ENCODE assay signal across 1 cellular context in genomic region chr2:20599861-20600461, GRCh38.
TF ChIP-seq lines count a peak whose summit lies in the region.

No MANE protein-coding gene starts in this region.

TF ChIP-seq in HepG2, 621 proteins besides CTCF, POLR2A, EP300 and RAD21 (continues in another document):
- TF ChIP-seq, protein P1, sequence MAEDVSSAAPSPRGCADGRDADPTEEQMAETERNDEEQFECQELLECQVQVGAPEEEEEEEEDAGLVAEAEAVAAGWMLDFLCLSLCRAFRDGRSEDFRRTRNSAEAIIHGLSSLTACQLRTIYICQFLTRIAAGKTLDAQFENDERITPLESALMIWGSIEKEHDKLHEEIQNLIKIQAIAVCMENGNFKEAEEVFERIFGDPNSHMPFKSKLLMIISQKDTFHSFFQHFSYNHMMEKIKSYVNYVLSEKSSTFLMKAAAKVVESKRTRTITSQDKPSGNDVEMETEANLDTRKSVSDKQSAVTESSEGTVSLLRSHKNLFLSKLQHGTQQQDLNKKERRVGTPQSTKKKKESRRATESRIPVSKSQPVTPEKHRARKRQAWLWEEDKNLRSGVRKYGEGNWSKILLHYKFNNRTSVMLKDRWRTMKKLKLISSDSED (CRISPR knock-in tag; IDR thresholded peaks at IDR 0.05): no peak
- TF ChIP-seq FOXO1 (CRISPR knock-in tag; IDR thresholded peaks at IDR 0.05) (0 out of 2 replicates have a peak, but pooled peaks have one; percentile 19), KDM6A (CRISPR knock-in tag; IDR thresholded peaks at IDR 0.05; ENCODE audit: low read depth) (no peak), ZNF841 (CRISPR knock-in tag; IDR thresholded peaks at IDR 0.05; ENCODE audit: borderline replicate concordance) (no peak), GLI4 (CRISPR knock-in tag; IDR thresholded peaks at IDR 0.05; ENCODE audit: borderline replicate concordance) (no peak), MAFG (CRISPR knock-in tag; IDR thresholded peaks at IDR 0.05) (no peak), ZFX (CRISPR knock-in tag; IDR thresholded peaks at IDR 0.05; ENCODE audit: low read depth) (no peak), ZNF713 (CRISPR knock-in tag; IDR thresholded peaks at IDR 0.05) (peak; percentile 65; the same call in 1 of the 2 replicates), REPIN1 (CRISPR knock-in tag; IDR thresholded peaks at IDR 0.05; ENCODE audit: borderline replicate concordance, low read depth) (no peak), KLF13 (CRISPR knock-in tag; IDR thresholded peaks at IDR 0.05) (no peak), ZNF12 (CRISPR knock-in tag; IDR thresholded peaks at IDR 0.05) (no peak), ZNF777 (CRISPR knock-in tag; IDR thresholded peaks at IDR 0.05) (0 out of 2 replicates have a peak, but pooled peaks have one; percentile 13), RAD51 (IDR thresholded peaks at IDR 0.05; ENCODE audit: borderline replicate concordance) (no peak), ZBTB8A (CRISPR knock-in tag; IDR thresholded peaks at IDR 0.05; ENCODE audit: borderline replicate concordance, low read depth) (no peak), ZNF563 (CRISPR knock-in tag; IDR thresholded peaks at IDR 0.05) (no peak), EED (CRISPR knock-in tag; IDR thresholded peaks at IDR 0.05) (0 out of 2 replicates have a peak, but pooled peaks have one; percentile 41), ETV5 (CRISPR knock-in tag; IDR thresholded peaks at IDR 0.05; ENCODE audit: borderline replicate concordance) (0 out of 2 replicates have a peak, but pooled peaks have one; percentile 9), XRCC5 (optimal IDR thresholded peaks at IDR 0.05; ENCODE audit: low read length) (peak; percentile 31), ZMYM3 (CRISPR knock-in tag; IDR thresholded peaks at IDR 0.05) (0 out of 2 replicates have a peak, but pooled peaks have one; percentile 27), ZNF614 (CRISPR knock-in tag; IDR thresholded peaks at IDR 0.05; ENCODE audit: borderline replicate concordance) (0 out of 2 replicates have a peak, but pooled peaks have one; percentile 8), MTA3 (CRISPR knock-in tag; IDR thresholded peaks at IDR 0.05) (no peak), ARNT2 (CRISPR knock-in tag; IDR thresholded peaks at IDR 0.05; ENCODE audit: low read depth) (0 out of 2 replicates have a peak, but pooled peaks have one; percentile 56), STAG1 (CRISPR knock-in tag; IDR thresholded peaks at IDR 0.05) (peak; percentile 35), ELF3 (CRISPR knock-in tag; IDR thresholded peaks at IDR 0.05) (0 out of 2 replicates have a peak, but pooled peaks have one; percentile 18), ZMYM2 (CRISPR knock-in tag; IDR thresholded peaks at IDR 0.05) (no peak), SMAD1 (CRISPR knock-in tag; IDR thresholded peaks at IDR 0.05; ENCODE audit: borderline replicate concordance, low read depth) (peak; percentile 82; the same call in 1 of the 2 replicates), SAP130 (CRISPR knock-in tag; IDR thresholded peaks at IDR 0.05; ENCODE audit: low read depth) (no peak), FIP1L1 (IDR thresholded peaks at IDR 0.05; ENCODE audit: borderline replicate concordance, insufficient read depth, low read depth, low read length) (no peak), ZBTB38 (CRISPR knock-in tag; IDR thresholded peaks at IDR 0.05) (peak; percentile 68), PRDM10 (CRISPR knock-in tag; IDR thresholded peaks at IDR 0.05; ENCODE audit: low read depth) (no peak), ZNF292 (CRISPR knock-in tag; IDR thresholded peaks at IDR 0.05; ENCODE audit: borderline replicate concordance, low read depth) (peak; percentile 31; the same call in 1 of the 2 replicates), MYC (CRISPR knock-in tag; IDR thresholded peaks at IDR 0.05; ENCODE audit: borderline replicate concordance) (0 out of 2 replicates have a peak, but pooled peaks have one; percentile 22)
- TF ChIP-seq, protein P2, sequence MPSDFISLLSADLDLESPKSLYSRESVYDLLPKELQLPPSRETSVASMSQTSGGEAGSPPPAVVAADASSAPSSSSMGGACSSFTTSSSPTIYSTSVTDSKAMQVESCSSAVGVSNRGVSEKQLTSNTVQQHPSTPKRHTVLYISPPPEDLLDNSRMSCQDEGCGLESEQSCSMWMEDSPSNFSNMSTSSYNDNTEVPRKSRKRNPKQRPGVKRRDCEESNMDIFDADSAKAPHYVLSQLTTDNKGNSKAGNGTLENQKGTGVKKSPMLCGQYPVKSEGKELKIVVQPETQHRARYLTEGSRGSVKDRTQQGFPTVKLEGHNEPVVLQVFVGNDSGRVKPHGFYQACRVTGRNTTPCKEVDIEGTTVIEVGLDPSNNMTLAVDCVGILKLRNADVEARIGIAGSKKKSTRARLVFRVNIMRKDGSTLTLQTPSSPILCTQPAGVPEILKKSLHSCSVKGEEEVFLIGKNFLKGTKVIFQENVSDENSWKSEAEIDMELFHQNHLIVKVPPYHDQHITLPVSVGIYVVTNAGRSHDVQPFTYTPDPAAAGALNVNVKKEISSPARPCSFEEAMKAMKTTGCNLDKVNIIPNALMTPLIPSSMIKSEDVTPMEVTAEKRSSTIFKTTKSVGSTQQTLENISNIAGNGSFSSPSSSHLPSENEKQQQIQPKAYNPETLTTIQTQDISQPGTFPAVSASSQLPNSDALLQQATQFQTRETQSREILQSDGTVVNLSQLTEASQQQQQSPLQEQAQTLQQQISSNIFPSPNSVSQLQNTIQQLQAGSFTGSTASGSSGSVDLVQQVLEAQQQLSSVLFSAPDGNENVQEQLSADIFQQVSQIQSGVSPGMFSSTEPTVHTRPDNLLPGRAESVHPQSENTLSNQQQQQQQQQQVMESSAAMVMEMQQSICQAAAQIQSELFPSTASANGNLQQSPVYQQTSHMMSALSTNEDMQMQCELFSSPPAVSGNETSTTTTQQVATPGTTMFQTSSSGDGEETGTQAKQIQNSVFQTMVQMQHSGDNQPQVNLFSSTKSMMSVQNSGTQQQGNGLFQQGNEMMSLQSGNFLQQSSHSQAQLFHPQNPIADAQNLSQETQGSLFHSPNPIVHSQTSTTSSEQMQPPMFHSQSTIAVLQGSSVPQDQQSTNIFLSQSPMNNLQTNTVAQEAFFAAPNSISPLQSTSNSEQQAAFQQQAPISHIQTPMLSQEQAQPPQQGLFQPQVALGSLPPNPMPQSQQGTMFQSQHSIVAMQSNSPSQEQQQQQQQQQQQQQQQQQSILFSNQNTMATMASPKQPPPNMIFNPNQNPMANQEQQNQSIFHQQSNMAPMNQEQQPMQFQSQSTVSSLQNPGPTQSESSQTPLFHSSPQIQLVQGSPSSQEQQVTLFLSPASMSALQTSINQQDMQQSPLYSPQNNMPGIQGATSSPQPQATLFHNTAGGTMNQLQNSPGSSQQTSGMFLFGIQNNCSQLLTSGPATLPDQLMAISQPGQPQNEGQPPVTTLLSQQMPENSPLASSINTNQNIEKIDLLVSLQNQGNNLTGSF (CRISPR knock-in tag; IDR thresholded peaks at IDR 0.05): 0 out of 2 replicates have a peak, but pooled peaks have one; percentile 26
- TF ChIP-seq, protein P3, sequence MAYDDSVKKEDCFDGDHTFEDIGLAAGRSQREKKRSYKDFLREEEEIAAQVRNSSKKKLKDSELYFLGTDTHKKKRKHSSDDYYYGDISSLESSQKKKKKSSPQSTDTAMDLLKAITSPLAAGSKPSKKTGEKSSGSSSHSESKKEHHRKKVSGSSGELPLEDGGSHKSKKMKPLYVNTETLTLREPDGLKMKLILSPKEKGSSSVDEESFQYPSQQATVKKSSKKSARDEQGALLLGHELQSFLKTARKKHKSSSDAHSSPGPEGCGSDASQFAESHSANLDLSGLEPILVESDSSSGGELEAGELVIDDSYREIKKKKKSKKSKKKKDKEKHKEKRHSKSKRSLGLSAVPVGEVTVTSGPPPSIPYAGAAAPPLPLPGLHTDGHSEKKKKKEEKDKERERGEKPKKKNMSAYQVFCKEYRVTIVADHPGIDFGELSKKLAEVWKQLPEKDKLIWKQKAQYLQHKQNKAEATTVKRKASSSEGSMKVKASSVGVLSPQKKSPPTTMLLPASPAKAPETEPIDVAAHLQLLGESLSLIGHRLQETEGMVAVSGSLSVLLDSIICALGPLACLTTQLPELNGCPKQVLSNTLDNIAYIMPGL (CRISPR knock-in tag; IDR thresholded peaks at IDR 0.05; ENCODE audit: borderline replicate concordance in 1 of 2, low read depth in 1 of 2): no peak
- TF ChIP-seq, protein P4, sequence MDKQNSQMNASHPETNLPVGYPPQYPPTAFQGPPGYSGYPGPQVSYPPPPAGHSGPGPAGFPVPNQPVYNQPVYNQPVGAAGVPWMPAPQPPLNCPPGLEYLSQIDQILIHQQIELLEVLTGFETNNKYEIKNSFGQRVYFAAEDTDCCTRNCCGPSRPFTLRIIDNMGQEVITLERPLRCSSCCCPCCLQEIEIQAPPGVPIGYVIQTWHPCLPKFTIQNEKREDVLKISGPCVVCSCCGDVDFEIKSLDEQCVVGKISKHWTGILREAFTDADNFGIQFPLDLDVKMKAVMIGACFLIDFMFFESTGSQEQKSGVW (CRISPR knock-in tag; IDR thresholded peaks at IDR 0.05; ENCODE audit: borderline replicate concordance): no peak
- TF ChIP-seq, protein P5, sequence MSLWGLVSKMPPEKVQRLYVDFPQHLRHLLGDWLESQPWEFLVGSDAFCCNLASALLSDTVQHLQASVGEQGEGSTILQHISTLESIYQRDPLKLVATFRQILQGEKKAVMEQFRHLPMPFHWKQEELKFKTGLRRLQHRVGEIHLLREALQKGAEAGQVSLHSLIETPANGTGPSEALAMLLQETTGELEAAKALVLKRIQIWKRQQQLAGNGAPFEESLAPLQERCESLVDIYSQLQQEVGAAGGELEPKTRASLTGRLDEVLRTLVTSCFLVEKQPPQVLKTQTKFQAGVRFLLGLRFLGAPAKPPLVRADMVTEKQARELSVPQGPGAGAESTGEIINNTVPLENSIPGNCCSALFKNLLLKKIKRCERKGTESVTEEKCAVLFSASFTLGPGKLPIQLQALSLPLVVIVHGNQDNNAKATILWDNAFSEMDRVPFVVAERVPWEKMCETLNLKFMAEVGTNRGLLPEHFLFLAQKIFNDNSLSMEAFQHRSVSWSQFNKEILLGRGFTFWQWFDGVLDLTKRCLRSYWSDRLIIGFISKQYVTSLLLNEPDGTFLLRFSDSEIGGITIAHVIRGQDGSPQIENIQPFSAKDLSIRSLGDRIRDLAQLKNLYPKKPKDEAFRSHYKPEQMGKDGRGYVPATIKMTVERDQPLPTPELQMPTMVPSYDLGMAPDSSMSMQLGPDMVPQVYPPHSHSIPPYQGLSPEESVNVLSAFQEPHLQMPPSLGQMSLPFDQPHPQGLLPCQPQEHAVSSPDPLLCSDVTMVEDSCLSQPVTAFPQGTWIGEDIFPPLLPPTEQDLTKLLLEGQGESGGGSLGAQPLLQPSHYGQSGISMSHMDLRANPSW (CRISPR knock-in tag; IDR thresholded peaks at IDR 0.05; ENCODE audit: borderline replicate concordance): no peak
- TF ChIP-seq, protein P6, sequence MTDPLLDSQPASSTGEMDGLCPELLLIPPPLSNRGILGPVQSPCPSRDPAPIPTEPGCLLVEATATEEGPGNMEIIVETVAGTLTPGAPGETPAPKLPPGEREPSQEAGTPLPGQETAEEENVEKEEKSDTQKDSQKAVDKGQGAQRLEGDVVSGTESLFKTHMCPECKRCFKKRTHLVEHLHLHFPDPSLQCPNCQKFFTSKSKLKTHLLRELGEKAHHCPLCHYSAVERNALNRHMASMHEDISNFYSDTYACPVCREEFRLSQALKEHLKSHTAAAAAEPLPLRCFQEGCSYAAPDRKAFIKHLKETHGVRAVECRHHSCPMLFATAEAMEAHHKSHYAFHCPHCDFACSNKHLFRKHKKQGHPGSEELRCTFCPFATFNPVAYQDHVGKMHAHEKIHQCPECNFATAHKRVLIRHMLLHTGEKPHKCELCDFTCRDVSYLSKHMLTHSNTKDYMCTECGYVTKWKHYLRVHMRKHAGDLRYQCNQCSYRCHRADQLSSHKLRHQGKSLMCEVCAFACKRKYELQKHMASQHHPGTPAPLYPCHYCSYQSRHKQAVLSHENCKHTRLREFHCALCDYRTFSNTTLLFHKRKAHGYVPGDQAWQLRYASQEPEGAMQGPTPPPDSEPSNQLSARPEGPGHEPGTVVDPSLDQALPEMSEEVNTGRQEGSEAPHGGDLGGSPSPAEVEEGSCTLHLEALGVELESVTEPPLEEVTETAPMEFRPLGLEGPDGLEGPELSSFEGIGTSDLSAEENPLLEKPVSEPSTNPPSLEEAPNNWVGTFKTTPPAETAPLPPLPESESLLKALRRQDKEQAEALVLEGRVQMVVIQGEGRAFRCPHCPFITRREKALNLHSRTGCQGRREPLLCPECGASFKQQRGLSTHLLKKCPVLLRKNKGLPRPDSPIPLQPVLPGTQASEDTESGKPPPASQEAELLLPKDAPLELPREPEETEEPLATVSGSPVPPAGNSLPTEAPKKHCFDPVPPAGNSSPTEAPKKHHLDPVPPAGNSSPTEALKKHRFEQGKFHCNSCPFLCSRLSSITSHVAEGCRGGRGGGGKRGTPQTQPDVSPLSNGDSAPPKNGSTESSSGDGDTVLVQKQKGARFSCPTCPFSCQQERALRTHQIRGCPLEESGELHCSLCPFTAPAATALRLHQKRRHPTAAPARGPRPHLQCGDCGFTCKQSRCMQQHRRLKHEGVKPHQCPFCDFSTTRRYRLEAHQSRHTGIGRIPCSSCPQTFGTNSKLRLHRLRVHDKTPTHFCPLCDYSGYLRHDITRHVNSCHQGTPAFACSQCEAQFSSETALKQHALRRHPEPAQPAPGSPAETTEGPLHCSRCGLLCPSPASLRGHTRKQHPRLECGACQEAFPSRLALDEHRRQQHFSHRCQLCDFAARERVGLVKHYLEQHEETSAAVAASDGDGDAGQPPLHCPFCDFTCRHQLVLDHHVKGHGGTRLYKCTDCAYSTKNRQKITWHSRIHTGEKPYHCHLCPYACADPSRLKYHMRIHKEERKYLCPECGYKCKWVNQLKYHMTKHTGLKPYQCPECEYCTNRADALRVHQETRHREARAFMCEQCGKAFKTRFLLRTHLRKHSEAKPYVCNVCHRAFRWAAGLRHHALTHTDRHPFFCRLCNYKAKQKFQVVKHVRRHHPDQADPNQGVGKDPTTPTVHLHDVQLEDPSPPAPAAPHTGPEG (CRISPR knock-in tag; IDR thresholded peaks at IDR 0.05): no peak
